In genomic region chr3:68941055-68941454, GRCh38 we compare ENCODE assay signal across 10 cellular contexts. TPM values are rescaled to one million over a fixed set of nuclear protein-coding genes. Genes with fewer than 3 reads are reported as not detected.
"Had no signal": no experiment of that assay in that cellular context is flagged by ENCODE, and none has a peak within 500 bp of the region (broad histone marks: within the 10 kb centered on the region; RNA-seq: fewer than 3 reads in every experiment).

No MANE protein-coding gene starts in this region.

- H3K36me3 ChIP-seq: HAP-1 had no signal

- H3K27ac Mint-ChIP-seq: GM23338, H9, HFFc6 had no signal

- H3K9ac ChIP-seq: GM23248 had no signal

- H3K4me3 Mint-ChIP-seq: GM23338, H9, HFFc6 had no signal

- H3K27ac ChIP-seq: GM23248 had no signal

- H3K4me3 ChIP-seq: GM23248, GM23338, HAP-1 had no signal

- ATAC-seq: GM23338, HCT116 had no signal

- H3K9me3 ChIP-seq: HAP-1 had no signal

- H2AFZ ChIP-seq: GM23248, GM23338 had no signal

- DNase-seq: GM23248, GOT3, H7, H9, HCEC 1CT, HFFc6 had no signal

- H3K4me2 ChIP-seq: GM23338 had no signal

- H3K9me3 Mint-ChIP-seq: GM23338, H9, HFFc6 had no signal

RNA-seq across cellular contexts. Expression of gene TAFA4, which starts 8.7 kb away (rescaled TPM):
- total RNA-seq: GM23248, H4, HFFc6 had no signal
